22 cellular contexts compared by ENCODE assay signal in genomic region chr15:100980410-100981046, GRCh38.
"Had no signal": no experiment of that assay in that cellular context is flagged by ENCODE, and none has a peak within 500 bp of the region (broad histone marks: within the 10 kb centered on the region; RNA-seq: fewer than 3 reads in every experiment).

No MANE protein-coding gene starts in this region.

- H3K4me3 Mint-ChIP-seq: activated CD4-positive, alpha-beta memory T cell treated with anti-CD3 and anti-CD28 coated beads for 36 hours; activated naive CD4-positive, alpha-beta T cell treated with anti-CD3 and anti-CD28 coated beads, Interleukin-2, amount 10 ng/mL, durations not matched to agents 7 days and 5 days; activated T-cell treated with anti-CD3 and anti-CD28 coated beads, Interleukin-2, amount 50 U/mL, for 72 hours; nephron had no signal

- H3K27ac ChIP-seq: coronary artery, esophagus squamous epithelium, gastrocnemius medialis, neutrophil, ovary, prostate gland, right atrium auricular region, spleen, upper lobe of left lung had no signal

- FAIRE-seq: bronchial epithelial cell, islet of Langerhans had no signal

- H3K27ac Mint-ChIP-seq: activated CD4-positive, alpha-beta memory T cell treated with anti-CD3 and anti-CD28 coated beads for 36 hours; activated naive CD4-positive, alpha-beta T cell treated with anti-CD3 and anti-CD28 coated beads, Interleukin-2, amount 10 ng/mL, durations not matched to agents 7 days and 5 days; activated T-cell treated with anti-CD3 and anti-CD28 coated beads, Interleukin-2, amount 50 U/mL, for 72 hours had no signal

- H3K9me3 ChIP-seq: esophagus squamous epithelium, gastrocnemius medialis, neutrophil, ovary, prostate gland, right atrium auricular region, spleen, upper lobe of left lung had no signal

- H3K36me3 Mint-ChIP-seq: activated CD4-positive, alpha-beta memory T cell treated with anti-CD3 and anti-CD28 coated beads for 36 hours; activated naive CD4-positive, alpha-beta T cell treated with anti-CD3 and anti-CD28 coated beads, Interleukin-2, amount 10 ng/mL, durations not matched to agents 7 days and 5 days had no signal

- H3K4me1 ChIP-seq: esophagus squamous epithelium, gastrocnemius medialis, prostate gland, right atrium auricular region, spleen, upper lobe of left lung had no signal

- H3K27me3 ChIP-seq: esophagus squamous epithelium, gastrocnemius medialis, neutrophil, ovary, spleen, upper lobe of left lung had no signal

- H3K4me3 ChIP-seq: coronary artery, esophagus squamous epithelium, gastrocnemius medialis, ovary, prostate gland, right atrium auricular region, spleen, upper lobe of left lung had no signal

- DNase-seq: activated CD4-positive, alpha-beta memory T cell treated with anti-CD3 and anti-CD28 coated beads for 36 hours; activated CD4-positive, alpha-beta T cell treated with anti-CD3 and anti-CD28 coated beads for 48 hours; activated effector memory CD4-positive, alpha-beta T cell treated with Interleukin-2 at 50 U/mL for 16 hours; activated naive CD4-positive, alpha-beta T cell treated with anti-CD3 and anti-CD28 coated beads, Interleukin-2, amount 10 ng/mL, durations not matched to agents 7 days and 5 days; activated T-cell treated with anti-CD3 and anti-CD28 coated beads, Interleukin-2, amount 50 U/mL, for 72 hours; amygdala; cerebellar nuclear complex; esophagus squamous epithelium; gastrocnemius medialis; hypothalamus; ovary; spleen; stimulated activated CD4-positive, alpha-beta T cell treated with anti-CD3 and anti-CD28 coated beads, Interleukin-4, amount 100 ng/mL, for 24 hours; stimulated activated naive CD8-positive, alpha-beta T cell treated with anti-CD3 and anti-CD28 coated beads, Interleukin-15, Interleukin-2, amounts not matched to agents 100 U/mL and 50 U/mL, for 24 hours; upper lobe of left lung had no signal

- ATAC-seq: activated T-cell treated with anti-CD3 and anti-CD28 coated beads, Interleukin-2, amount 50 U/mL, for 72 hours; gastrocnemius medialis; stimulated activated naive CD8-positive, alpha-beta T cell treated with anti-CD3 and anti-CD28 coated beads, Interleukin-15, Interleukin-2, amounts not matched to agents 100 U/mL and 50 U/mL, for 24 hours had no signal

- H3K36me3 ChIP-seq: gastrocnemius medialis, ovary, prostate gland, right atrium auricular region had no signal

- H3K4me1 Mint-ChIP-seq: activated naive CD4-positive, alpha-beta T cell treated with anti-CD3 and anti-CD28 coated beads, Interleukin-2, amount 10 ng/mL, durations not matched to agents 7 days and 5 days; nephron had no signal
